Comparison of ENCODE assay signal across 8 cellular contexts in the genomic region with DNA sequence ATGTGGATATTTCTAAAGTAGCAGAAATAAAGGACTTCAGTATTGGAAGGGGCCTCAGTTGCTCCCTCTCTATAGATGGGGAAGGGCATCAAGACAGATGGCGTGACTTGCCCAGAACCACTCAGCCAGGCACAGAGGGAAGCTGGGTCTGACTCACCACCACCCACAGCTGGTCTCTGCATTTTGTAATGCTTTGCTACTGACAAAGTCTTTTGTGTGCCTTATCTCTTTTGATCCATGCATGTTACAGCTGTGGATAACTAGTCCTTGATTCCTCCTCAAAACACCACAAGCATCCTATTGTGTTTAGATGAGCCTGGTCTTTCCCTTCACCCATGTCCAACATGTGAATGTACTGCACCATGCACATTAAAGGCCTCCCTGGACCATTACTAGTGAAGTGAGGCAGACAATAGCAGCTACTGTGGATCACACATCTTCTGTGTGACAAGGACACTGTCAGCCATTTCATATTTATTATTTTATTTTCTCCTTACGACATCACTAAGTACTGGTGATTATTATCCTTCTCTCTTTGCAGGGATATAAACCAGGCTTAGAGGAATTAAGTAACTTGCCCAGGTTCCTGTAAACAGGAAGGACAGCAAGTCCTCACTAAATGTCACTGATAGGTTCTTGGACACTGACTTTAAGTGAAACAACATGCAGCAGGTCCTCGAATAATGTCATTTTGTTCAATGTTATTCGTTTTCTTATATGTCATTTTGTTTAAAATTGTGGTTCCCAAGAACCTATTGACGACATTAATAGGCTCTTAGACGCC. TPM values are rescaled to one million over a fixed set of nuclear protein-coding genes. Genes with fewer than 3 reads are reported as not detected.
A peak's percentile ranks its signal among the peaks of the same experiment; 100 is the strongest.
DNase-seq lines count a peak whose midpoint lies in the region; ATAC-seq and TF ChIP-seq lines count a peak whose summit lies in the region.

No MANE protein-coding gene starts in this region.

- DNase-seq in left ventricle myocardium superior (no peak), cardiac septum (ENCODE audit: low spot score) (no peak), dorsolateral prefrontal cortex (peak in 9 of 10 donors; percentile 31 to 87 (median 67)), RPMI8226 (no peak), chondrocyte (ENCODE audit: low spot score) (no peak)
- DNase-seq in stimulated activated CD4-positive, alpha-beta T cell treated with anti-CD3 and anti-CD28 coated beads, Interleukin-15, amount 100 ng/mL, for 48 hours (ENCODE audit: low read depth in 2 of 2), result peak; percentile 24 to 38

- H3K79me2 ChIP-seq in OCI-LY3 (ENCODE audit: low read length), result no peaks in the 10 kb centered on the region

- intact Hi-C loops in left ventricle myocardium superior (cut with micrococcal nuclease), result loop anchor here (10.0 kb wide), 1 partner anchor 127 kb away; no protein-coding TSS in a partner anchor
- intact Hi-C loops in cardiac septum (cut with DNase I), result no loop called here
- intact Hi-C loops in dorsolateral prefrontal cortex (cut with DNase I), result loop anchor here in 1 of 2 donors (5.0 kb wide), 1 partner anchor 119 kb away; a partner anchor contains a TSS

- H3K4me3 ChIP-seq in OCI-LY3 (ENCODE audit: low read length), result no peak overlapping the region
- no peak overlapping the region for H3K4me3 ChIP-seq in dorsolateral prefrontal cortex

- H3K27ac Mint-ChIP-seq in chondrocyte (ENCODE audit: unreplicated experiment), result no peak overlapping the region

- H3K27ac ChIP-seq in OCI-LY3 (ENCODE audit: low read length) (no peak overlapping the region), dorsolateral prefrontal cortex (peak overlapping the region; percentile 18 to 93 (median 81))

- H3K9me3 ChIP-seq in OCI-LY3 (ENCODE audit: insufficient read depth, low read length), result no peaks in the 10 kb centered on the region

- TF ChIP-seq CTCF in OCI-LY3 (IDR thresholded peaks at IDR 0.05; ENCODE audit: low read depth, low read length) (no peak), dorsolateral prefrontal cortex (IDR thresholded peaks at IDR 0.05 in 54 of 56, conservative IDR thresholded peaks at IDR 0.05 in 2 of 56; ENCODE audit: low read depth in 1 of 56, partially characterized antibody in 56 of 56) (no peak), chondrocyte (IDR thresholded peaks at IDR 0.05) (no peak)

- peaks cover 38% of the 10 kb centered on the region for H3K4me1 ChIP-seq in OCI-LY3 (ENCODE audit: low read length)

- H3K27me3 ChIP-seq in OCI-LY3 (ENCODE audit: low read depth, low read length), result no peaks in the 10 kb centered on the region
- H3K27me3 ChIP-seq in dorsolateral prefrontal cortex, result no peaks in the 10 kb centered on the region

- no peaks in the 10 kb centered on the region for H3K27me3 Mint-ChIP-seq in chondrocyte (ENCODE audit: low read depth)

- H3K4me3 Mint-ChIP-seq in chondrocyte (ENCODE audit: unreplicated experiment), result no peak overlapping the region

- H3K36me3 ChIP-seq in OCI-LY3 (replicated peaks; ENCODE audit: low read depth, low read length), result no peaks in the 10 kb centered on the region

- no peaks in the 10 kb centered on the region for H4K20me1 ChIP-seq in OCI-LY3 (ENCODE audit: insufficient read depth, low read length)

- no peaks in the 10 kb centered on the region for H3K36me3 Mint-ChIP-seq in chondrocyte (ENCODE audit: low read depth)

- H3K4me1 Mint-ChIP-seq in chondrocyte (ENCODE audit: low read depth), result peaks cover 4% of the 10 kb centered on the region

- ATAC-seq in left ventricle myocardium superior, result peak; percentile 28
- peak; percentile 76 for ATAC-seq in HG02642 (IDR thresholded peaks at IDR 0.05; ENCODE audit: poor library complexity, unreplicated experiment)

- H2AFZ ChIP-seq in OCI-LY3 (ENCODE audit: low read depth, low read length), result no peak overlapping the region

- no peak overlapping the region for H3K9ac ChIP-seq in OCI-LY3 (ENCODE audit: low read length)

- H3K4me2 ChIP-seq in OCI-LY3 (ENCODE audit: low read length), result peak overlapping the region; percentile 41

- no peaks in the 10 kb centered on the region for H3K9me3 Mint-ChIP-seq in chondrocyte (ENCODE audit: low read depth)

RNA-seq across cellular contexts. Expression of a gene that starts 29.6 kb away (rescaled TPM):
- total RNA-seq in left ventricle myocardium superior, result not detected
- not detected for total RNA-seq in cardiac septum
- total RNA-seq in dorsolateral prefrontal cortex, result not detected
- total RNA-seq in chondrocyte, result not detected in 3 replicates

RNA-seq across cellular contexts. Expression of a gene that starts 44.8 kb away (rescaled TPM):
- total RNA-seq in left ventricle myocardium superior (0.37 TPM), cardiac septum (0.48 TPM), dorsolateral prefrontal cortex (10 to 100 TPM in 12 of 120 experiments, 1 to 10 TPM in 78, under 1 TPM in 22, not detected in 8; 0.35 to 43.9 (median 2.7) TPM), chondrocyte (not detected in 3 replicates)

Comparison
In these comparisons a context has a peak if more than half of its experiments do, and no peak if none do; other contexts are left out.
1. DNase-seq: peak in dorsolateral prefrontal cortex (9 of 10) and stimulated activated CD4-positive, alpha-beta T cell treated with anti-CD3 and anti-CD28 coated beads, Interleukin-15, amount 100 ng/mL, for 48 hours (2 of 2); none in left ventricle myocardium superior (single experiment), cardiac septum (single experiment), RPMI8226 (single experiment) and chondrocyte (single experiment).